Comparison of ENCODE assay signal across 1 cellular context in the genomic region with DNA sequence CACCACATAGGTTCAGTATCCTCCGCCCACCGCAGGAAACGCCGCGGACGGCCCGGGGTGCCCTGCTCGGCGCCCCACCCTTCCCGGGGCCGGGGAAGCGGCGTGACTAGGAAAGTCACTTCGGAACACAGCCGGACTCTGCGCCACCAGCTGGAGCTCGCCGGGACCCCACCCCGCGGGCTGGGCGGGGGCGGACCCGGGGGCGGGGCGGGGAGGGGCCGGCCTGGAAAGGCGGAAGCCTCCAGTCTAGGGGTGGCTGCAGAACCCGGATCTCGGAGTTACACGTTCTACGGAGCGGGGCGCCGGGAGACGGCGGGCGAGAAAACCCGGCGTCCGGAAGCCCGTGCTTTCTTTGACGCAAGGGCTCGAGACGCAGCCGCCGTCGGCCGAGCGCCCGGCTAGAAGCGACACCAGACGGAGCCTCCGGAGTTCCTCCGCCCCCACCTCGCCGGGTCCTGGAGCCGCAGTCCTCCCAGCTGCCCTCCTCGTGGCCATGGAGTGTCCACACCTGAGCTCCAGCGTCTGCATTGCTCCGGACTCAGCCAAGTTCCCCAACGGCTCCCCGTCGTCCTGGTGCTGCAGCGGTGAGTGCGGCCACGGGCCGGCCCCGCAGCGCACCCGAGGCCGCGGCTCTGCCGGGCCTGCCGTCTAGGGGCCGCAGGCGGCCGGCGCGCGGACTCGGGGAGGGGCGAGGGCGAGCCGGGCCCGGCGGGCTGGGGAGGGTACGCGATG.
TF ChIP-seq lines count a peak whose summit lies in the region.

A gene with protein sequence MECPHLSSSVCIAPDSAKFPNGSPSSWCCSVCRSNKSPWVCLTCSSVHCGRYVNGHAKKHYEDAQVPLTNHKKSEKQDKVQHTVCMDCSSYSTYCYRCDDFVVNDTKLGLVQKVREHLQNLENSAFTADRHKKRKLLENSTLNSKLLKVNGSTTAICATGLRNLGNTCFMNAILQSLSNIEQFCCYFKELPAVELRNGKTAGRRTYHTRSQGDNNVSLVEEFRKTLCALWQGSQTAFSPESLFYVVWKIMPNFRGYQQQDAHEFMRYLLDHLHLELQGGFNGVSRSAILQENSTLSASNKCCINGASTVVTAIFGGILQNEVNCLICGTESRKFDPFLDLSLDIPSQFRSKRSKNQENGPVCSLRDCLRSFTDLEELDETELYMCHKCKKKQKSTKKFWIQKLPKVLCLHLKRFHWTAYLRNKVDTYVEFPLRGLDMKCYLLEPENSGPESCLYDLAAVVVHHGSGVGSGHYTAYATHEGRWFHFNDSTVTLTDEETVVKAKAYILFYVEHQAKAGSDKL (plus strand): TSS at position 347 of the 732 bp plus-strand sequence. CDS start 147 bp downstream, at position 494.

TF ChIP-seq in endothelial cell of umbilical vein, 7 proteins besides CTCF, POLR2A, EP300 and RAD21 (continued from another document):
- no peak for TF ChIP-seq FOS (IDR thresholded peaks at IDR 0.05; ENCODE audit: borderline replicate concordance, insufficient read depth, low read length)
